In genomic region chr9:18059447-18059846, GRCh38 we compare ENCODE assay signal across 22 cellular contexts.
DNase-seq lines count a peak whose midpoint lies in the region; ATAC-seq, FAIRE-seq and TF ChIP-seq lines count a peak whose summit lies in the region.
"Had no signal": no experiment of that assay in that cellular context is flagged by ENCODE, and none has a peak within 500 bp of the region (broad histone marks: within the 10 kb centered on the region; RNA-seq: fewer than 3 reads in every experiment).

No MANE protein-coding gene starts in this region.

- H3K27me3 ChIP-seq in colonic mucosa = no peaks in the 10 kb centered on the region
- H3K27me3 ChIP-seq in HepG2 (ENCODE audit: control insufficient read depth in 1 of 2, insufficient read depth in 2 of 2, low read length in 2 of 2) = no peaks in the 10 kb centered on the region
- H3K27me3 ChIP-seq in uterus = no peaks in the 10 kb centered on the region

- no peak overlapping the region for H2AFZ ChIP-seq in HepG2 (ENCODE audit: low read length)
- H2AFZ ChIP-seq: GM23248 had no signal

- no peak overlapping the region for H3K4me3 Mint-ChIP-seq in T-helper 2 cell treated with Interferon-gamma antibody and Interleukin-4, amounts not matched to agents 5 μg/mL and 100 μg/mL, for 36 hours
- H3K4me3 Mint-ChIP-seq: CD4-positive, alpha-beta T cell had no signal

- no peak overlapping the region for H3K4me2 ChIP-seq in HepG2 (ENCODE audit: low read depth, low read length)
- H3K4me2 ChIP-seq: A549 had no signal

- TF ChIP-seq RAD21 in HepG2 (CRISPR knock-in tag; IDR thresholded peaks at IDR 0.05) = no peak

- CTCF ChIA-PET in HepG2 (lab: Yijun Ruan, JAX; ENCODE audit: low intra/inter-chr PET ratio, low total read pairs) = no interaction called here

- no peak overlapping the region for H3K27ac Mint-ChIP-seq in T-helper 2 cell treated with Interferon-gamma antibody and Interleukin-4, amounts not matched to agents 5 μg/mL and 100 μg/mL, for 36 hours
- H3K27ac Mint-ChIP-seq: CD4-positive, alpha-beta T cell had no signal

- H3K27ac ChIP-seq in colonic mucosa (peak overlapping the region; percentile 60), HepG2 (ENCODE audit: extremely low read length, insufficient read depth, low read length) (no peak overlapping the region), uterus (peak overlapping the region; percentile 47 to 73), caudate nucleus (ENCODE audit: low read depth, low read length) (no peak overlapping the region)
- H3K27ac ChIP-seq: 22Rv1, A549, C4-2B, GM23248, HL-60 had no signal

- intact Hi-C loops in Right ventricle myocardium superior (cut with DNase I) (no loop called here), cardiac septum (cut with DNase I) (no loop called here), colonic mucosa (cut with DNase I) (loop anchor here (10.0 kb wide), 1 partner anchor 155 kb away; no protein-coding TSS in a partner anchor), HepG2 (cut with micrococcal nuclease; ENCODE audit: unreplicated experiment) (no loop called here), uterus (cut with DNase I; ENCODE audit: low total_unique reads) (no loop called here)

- 0% methylated on average over 1 of the region's 1 CpG for WGBS in HepG2 (ENCODE audit: low lambda C conversion rate)

- H3K4me3 ChIP-seq in colonic mucosa (no peak overlapping the region), HepG2 (replicated peaks in 1 of 3; ENCODE audit: insufficient read depth in 1 of 3, low read depth in 2 of 3, low read length in 3 of 3) (no peak overlapping the region), uterus (no peak overlapping the region)
- H3K4me3 ChIP-seq: A549, GM23248 had no signal

- in situ Hi-C loops in HepG2 (cut with HindIII; ENCODE audit: extremely low pct_ligation_motif_present, low pct_unique_long_range_greater_than_20kb) = no loop called here

- BruUV-seq in HepG2 (replicated peaks; lab: Mats Ljungman, UMichigan) = no TSS peak

- POLR2A ChIA-PET in HepG2 (lab: Yijun Ruan, JAX) = no interaction called here

- TF ChIP-seq CTCF in colonic mucosa (IDR thresholded peaks at IDR 0.05) (no peak), HepG2 (CRISPR knock-in tag; IDR thresholded peaks at IDR 0.05) (no peak), uterus (IDR thresholded peaks at IDR 0.05) (no peak)

- H3K36me3 Mint-ChIP-seq in T-helper 2 cell treated with Interferon-gamma antibody and Interleukin-4, amounts not matched to agents 5 μg/mL and 100 μg/mL, for 36 hours (ENCODE audit: low read depth) = no peaks in the 10 kb centered on the region

- H3K27me3 Mint-ChIP-seq in T-helper 2 cell treated with Interferon-gamma antibody and Interleukin-4, amounts not matched to agents 5 μg/mL and 100 μg/mL, for 36 hours (ENCODE audit: low read depth) = no peaks in the 10 kb centered on the region
- H3K27me3 Mint-ChIP-seq: CD4-positive, alpha-beta T cell had no signal

- no peaks in the 10 kb centered on the region for H3K79me2 ChIP-seq in HepG2 (ENCODE audit: insufficient read depth, low read length)

- no peak for FAIRE-seq in HepG2 (lab: Jason Lieb, UNC)
- FAIRE-seq: A549, GM12892, GM18507 had no signal

- TF ChIP-seq POLR2A in HepG2 (IDR thresholded peaks at IDR 0.05; ENCODE audit: insufficient read depth in 1 of 2, low read depth in 2 of 2, low read length in 2 of 2) = no peak
- TF ChIP-seq POLR2A in uterus (IDR thresholded peaks at IDR 0.05) = no peak

- no peaks in the 10 kb centered on the region for H3K9me3 Mint-ChIP-seq in T-helper 2 cell treated with Interferon-gamma antibody and Interleukin-4, amounts not matched to agents 5 μg/mL and 100 μg/mL, for 36 hours
- H3K9me3 Mint-ChIP-seq: CD4-positive, alpha-beta T cell had no signal

- H3K4me1 ChIP-seq in colonic mucosa (peaks cover 4% of the 10 kb centered on the region), HepG2 (ENCODE audit: insufficient read depth, low read length) (peaks cover 12% of the 10 kb centered on the region), uterus (peaks cover 0 to 8% of the 10 kb centered on the region in 2 donors)
- H3K4me1 ChIP-seq: A549 had no signal

- no peaks in the 10 kb centered on the region for H3K36me3 ChIP-seq in colonic mucosa
- H3K36me3 ChIP-seq in HepG2 (replicated peaks in 1 of 2; ENCODE audit: control insufficient read depth in 1 of 2, insufficient read depth in 2 of 2, low read length in 2 of 2) = no peaks in the 10 kb centered on the region
- no peaks in the 10 kb centered on the region for H3K36me3 ChIP-seq in uterus

- DNase-seq in Right ventricle myocardium superior (no peak), cardiac septum (ENCODE audit: low spot score) (no peak), colonic mucosa (no peak), HepG2 (ENCODE audit: low spot score) (no peak), uterus (no peak), caudate nucleus (lab: John Stamatoyannopoulos, UW) (no peak)
- no peak for DNase-seq in T-helper 2 cell treated with Interferon-gamma antibody and Interleukin-4, amounts not matched to agents 5 μg/mL and 100 μg/mL, for 36 hours (ENCODE audit: low spot score)
- DNase-seq: AML-193; CD4-positive, alpha-beta T cell; DMS153; DMS79; GDM1; GM23248; HCEC 1CT; IMR-90 had no signal

- TF ChIP-seq EP300 in HepG2 (IDR thresholded peaks at IDR 0.05; ENCODE audit: low read depth in 2 of 2, low read length in 2 of 2) (no peak), HepG2 (CRISPR knock-in tag; IDR thresholded peaks at IDR 0.05; ENCODE audit: borderline replicate concordance) (no peak)

- no peak overlapping the region for H3K9ac ChIP-seq in colonic mucosa (ENCODE audit: low read depth in 2 of 2, low read length in 2 of 2)
- no peak overlapping the region for H3K9ac ChIP-seq in HepG2 (ENCODE audit: insufficient read depth, low read depth, low read length)
- H3K9ac ChIP-seq: GM23248 had no signal

- H3K9me3 ChIP-seq in colonic mucosa (no peaks in the 10 kb centered on the region), HepG2 (ENCODE audit: low read length) (no peaks in the 10 kb centered on the region), uterus (no peaks in the 10 kb centered on the region)
- H3K9me3 ChIP-seq: A549 had no signal

- H4K20me1 ChIP-seq in HepG2 (ENCODE audit: insufficient read depth, low read length) = no peaks in the 10 kb centered on the region

- peaks cover 10% of the 10 kb centered on the region for H3K4me1 Mint-ChIP-seq in T-helper 2 cell treated with Interferon-gamma antibody and Interleukin-4, amounts not matched to agents 5 μg/mL and 100 μg/mL, for 36 hours (ENCODE audit: low read depth)

- ATAC-seq in Right ventricle myocardium superior (ENCODE audit: poor library complexity) (peak; percentile 58), HepG2 (no peak), HG03342 (IDR thresholded peaks at IDR 0.05; ENCODE audit: unreplicated experiment) (no peak)
- ATAC-seq: A549 had no signal

TF ChIP-seq in HepG2, 621 proteins besides CTCF, POLR2A, EP300 and RAD21:
- TF ChIP-seq HMGXB3 (CRISPR knock-in tag; IDR thresholded peaks at IDR 0.05; ENCODE audit: borderline replicate concordance) (no peak), HNF4A (CRISPR knock-in tag; IDR thresholded peaks at IDR 0.05) (peak; percentile 27), ZNF839 (CRISPR knock-in tag; IDR thresholded peaks at IDR 0.05; ENCODE audit: borderline replicate concordance) (no peak), TEAD3 (CRISPR knock-in tag; optimal IDR thresholded peaks at IDR 0.05; ENCODE audit: borderline replicate concordance) (no peak), RARA (CRISPR knock-in tag; IDR thresholded peaks at IDR 0.05) (peak; percentile 18; the same call in 1 of the 2 replicates)

Comparison
In these comparisons a context has a peak if more than half of its experiments do, and no peak if none do; other contexts are left out.
1. H3K27ac ChIP-seq: peak in colonic mucosa (single experiment) and uterus (2 of 2); none in HepG2 (single experiment) and caudate nucleus (single experiment).